ENCODE assay signal across 1 cellular context in genomic region chrX:6778547-6779231, GRCh38.
TF ChIP-seq lines count a peak whose summit lies in the region.

No MANE protein-coding gene starts in this region.

TF ChIP-seq in GM23338, 12 proteins besides CTCF, POLR2A, EP300 and RAD21 (continued from another document):
- no peak for TF ChIP-seq ZNF462 (CRISPR knock-in tag; IDR thresholded peaks at IDR 0.05)
- TF ChIP-seq REST (IDR thresholded peaks at IDR 0.05; ENCODE audit: unreplicated experiment) = no peak
- no peak for TF ChIP-seq STAT1 (IDR thresholded peaks at IDR 0.05; ENCODE audit: unreplicated experiment)
- no peak for TF ChIP-seq ZNF331 (CRISPR knock-in tag; IDR thresholded peaks at IDR 0.05; ENCODE audit: low read depth)
- no peak for TF ChIP-seq NANOG (IDR thresholded peaks at IDR 0.05; ENCODE audit: borderline replicate concordance)
- no peak for TF ChIP-seq EZH2 (IDR thresholded peaks at IDR 0.05; ENCODE audit: low read depth, unreplicated experiment)
- TF ChIP-seq ETS1 (IDR thresholded peaks at IDR 0.05) = no peak
- TF ChIP-seq POLR2AphosphoS5 (IDR thresholded peaks at IDR 0.05; ENCODE audit: low read depth) = no peak
- TF ChIP-seq JUNB (IDR thresholded peaks at IDR 0.05; ENCODE audit: unreplicated experiment) = no peak
